ENCODE assay signal across 9 cellular contexts in the genomic region with DNA sequence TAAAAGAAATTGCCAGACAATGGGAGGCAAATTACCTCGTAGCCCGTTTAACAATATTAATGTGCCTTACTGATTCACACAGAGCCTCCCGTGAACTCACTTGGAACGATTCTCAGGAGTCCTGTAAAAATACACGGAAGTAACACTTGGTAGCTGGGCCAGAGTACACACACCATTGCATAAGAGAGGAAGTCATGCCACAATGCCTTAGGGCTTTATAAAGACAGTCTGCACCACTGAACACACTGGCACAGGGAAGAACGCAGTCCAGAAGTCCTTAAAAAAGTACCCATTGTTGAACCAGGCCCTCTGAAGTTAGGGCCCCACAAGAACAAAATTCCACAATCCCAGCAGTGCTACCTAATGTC. TPM values are rescaled to one million over a fixed set of nuclear protein-coding genes. Genes with fewer than 3 reads are reported as not detected.
DNase-seq lines count a peak whose midpoint lies in the region; ATAC-seq and TF ChIP-seq lines count a peak whose summit lies in the region.
"Had no signal": no experiment of that assay in that cellular context is flagged by ENCODE, and none has a peak within 500 bp of the region (broad histone marks: within the 10 kb centered on the region; RNA-seq: fewer than 3 reads in every experiment).

No MANE protein-coding gene starts in this region.

- peak; percentile 41 for ATAC-seq in GM18867 (IDR thresholded peaks at IDR 0.05; ENCODE audit: unreplicated experiment)
- ATAC-seq in HG03460 (IDR thresholded peaks at IDR 0.05; ENCODE audit: unreplicated experiment) = peak; percentile 39

- DNase-seq in immature natural killer cell (peak in 2 of 3 donors; percentile 6 to 14), tibial artery (peak; percentile 75 to 82), hippocampal formation (lab: John Stamatoyannopoulos, UW) (no peak), NCI-H128 (lab: John Stamatoyannopoulos, UW; ENCODE audit: unreplicated experiment) (no peak)
- no peak for DNase-seq in activated CD4-positive, alpha-beta T cell treated with anti-CD3 and anti-CD28 coated beads, Interleukin-2, amount 10 ng/mL, durations not matched to agents 24 days and 14 days

- intact Hi-C loops in tibial artery (cut with DNase I; ENCODE audit: low total_unique reads) = no loop called here
- intact Hi-C loops in activated CD4-positive, alpha-beta T cell treated with anti-CD3 and anti-CD28 coated beads, Interleukin-2, amount 10 ng/mL, durations not matched to agents 24 days and 14 days (cut with micrococcal nuclease) = no loop called here

- no peaks in the 10 kb centered on the region for H3K9me3 Mint-ChIP-seq in immature natural killer cell
- H3K9me3 Mint-ChIP-seq in activated CD4-positive, alpha-beta T cell treated with anti-CD3 and anti-CD28 coated beads, Interleukin-2, amount 10 ng/mL, durations not matched to agents 24 days and 14 days = peaks cover 9% of the 10 kb centered on the region

- TF ChIP-seq CTCF in VCaP (conservative IDR thresholded peaks at IDR 0.05) (no peak), tibial artery (IDR thresholded peaks at IDR 0.05) (no peak)

- H3K4me3 Mint-ChIP-seq in immature natural killer cell = peak overlapping the region in 3 of 5 donors; percentile 10 to 33 (median 26)
- no peak overlapping the region for H3K4me3 Mint-ChIP-seq in activated CD4-positive, alpha-beta T cell treated with anti-CD3 and anti-CD28 coated beads, Interleukin-2, amount 10 ng/mL, durations not matched to agents 24 days and 14 days

- H3K4me1 ChIP-seq in tibial artery = peaks cover 0 to 30% (median 20%) of the 10 kb centered on the region in 4 donors
- H3K4me1 ChIP-seq: SJSA1 had no signal

- H3K36me3 ChIP-seq in tibial artery = no peaks in the 10 kb centered on the region
- H3K36me3 ChIP-seq: SJSA1 had no signal

- H3K27ac ChIP-seq in VCaP = peak overlapping the region; percentile 68
- peak overlapping the region; percentile 42 to 52 for H3K27ac ChIP-seq in tibial artery
- H3K27ac ChIP-seq: SJSA1 had no signal

- no peak overlapping the region for H3K4me3 ChIP-seq in tibial artery
- H3K4me3 ChIP-seq: SJSA1 had no signal

- H3K9me3 ChIP-seq in tibial artery = no peaks in the 10 kb centered on the region
- H3K9me3 ChIP-seq: SJSA1 had no signal

- H3K27me3 ChIP-seq in tibial artery = no peaks in the 10 kb centered on the region
- H3K27me3 ChIP-seq: SJSA1 had no signal

- H3K36me3 Mint-ChIP-seq in immature natural killer cell = no peaks in the 10 kb centered on the region
- no peaks in the 10 kb centered on the region for H3K36me3 Mint-ChIP-seq in activated CD4-positive, alpha-beta T cell treated with anti-CD3 and anti-CD28 coated beads, Interleukin-2, amount 10 ng/mL, durations not matched to agents 24 days and 14 days (ENCODE audit: low read depth)

- H3K27me3 Mint-ChIP-seq in immature natural killer cell (ENCODE audit: low read depth in 3 of 3) = peaks cover 0 to 3% (median 3%) of the 10 kb centered on the region in 3 donors
- no peaks in the 10 kb centered on the region for H3K27me3 Mint-ChIP-seq in activated CD4-positive, alpha-beta T cell treated with anti-CD3 and anti-CD28 coated beads, Interleukin-2, amount 10 ng/mL, durations not matched to agents 24 days and 14 days

- peak overlapping the region in 5 of 6 donors; percentile 6 to 78 (median 68) for H3K27ac Mint-ChIP-seq in immature natural killer cell
- no peak overlapping the region for H3K27ac Mint-ChIP-seq in activated CD4-positive, alpha-beta T cell treated with anti-CD3 and anti-CD28 coated beads, Interleukin-2, amount 10 ng/mL, durations not matched to agents 24 days and 14 days

- H3K4me1 Mint-ChIP-seq in immature natural killer cell = peaks cover 38 to 48% of the 10 kb centered on the region in 2 donors
- H3K4me1 Mint-ChIP-seq in activated CD4-positive, alpha-beta T cell treated with anti-CD3 and anti-CD28 coated beads, Interleukin-2, amount 10 ng/mL, durations not matched to agents 24 days and 14 days = peaks cover 22% of the 10 kb centered on the region

RNA-seq across cellular contexts. Expression of a gene that starts 15.1 kb away (rescaled TPM):
- 1 to 10 TPM in 2 of 3 donors, not detected in 1; 1.4 to 2.3 TPM for polyA plus RNA-seq in immature natural killer cell
- total RNA-seq in activated CD4-positive, alpha-beta T cell treated with anti-CD3 and anti-CD28 coated beads, Interleukin-2, amount 10 ng/mL, durations not matched to agents 24 days and 14 days = 1.6 and 2.4 TPM in 2 replicates
- total RNA-seq: SJSA1 had no signal

Comparison
In these comparisons a context has a peak if more than half of its experiments do, and no peak if none do; other contexts are left out.
1. DNase-seq: peak in immature natural killer cell (2 of 3) and tibial artery (2 of 2); none in hippocampal formation (0 of 2), activated CD4-positive, alpha-beta T cell treated with anti-CD3 and anti-CD28 coated beads, Interleukin-2, amount 10 ng/mL, durations not matched to agents 24 days and 14 days (single experiment) and NCI-H128 (single experiment).